10 cellular contexts compared by ENCODE assay signal in genomic region chr4:36081185-36081584, GRCh38.
DNase-seq lines count a peak whose midpoint lies in the region; ATAC-seq and TF ChIP-seq lines count a peak whose summit lies in the region.
"Had no signal": no experiment of that assay in that cellular context is flagged by ENCODE, and none has a peak within 500 bp of the region (broad histone marks: within the 10 kb centered on the region; RNA-seq: fewer than 3 reads in every experiment).

No MANE protein-coding gene starts in this region.

- no peak overlapping the region for H3K27ac Mint-ChIP-seq in stimulated activated naive B cell treated with anti-CD40 and anti-IgM and Interleukin-4, amounts not matched to agents 10 μg/mL and 1 μg/mL and 100 μg/mL, for 72 hours
- H3K27ac Mint-ChIP-seq in effector memory CD8-positive, alpha-beta T cell, result no peak overlapping the region

- no peak for TF ChIP-seq CTCF in lower lobe of right lung (IDR thresholded peaks at IDR 0.05)

- H3K9me3 Mint-ChIP-seq in stimulated activated naive B cell treated with anti-CD40 and anti-IgM and Interleukin-4, amounts not matched to agents 10 μg/mL and 1 μg/mL and 100 μg/mL, for 72 hours, result no peaks in the 10 kb centered on the region
- H3K9me3 Mint-ChIP-seq in effector memory CD8-positive, alpha-beta T cell, result no peaks in the 10 kb centered on the region

- H3K9me3 ChIP-seq in lower lobe of right lung, result no peaks in the 10 kb centered on the region

- H3K27me3 Mint-ChIP-seq in stimulated activated naive B cell treated with anti-CD40 and anti-IgM and Interleukin-4, amounts not matched to agents 10 μg/mL and 1 μg/mL and 100 μg/mL, for 72 hours, result no peaks in the 10 kb centered on the region
- H3K27me3 Mint-ChIP-seq in effector memory CD8-positive, alpha-beta T cell, result no peaks in the 10 kb centered on the region

- no peak overlapping the region for H3K4me3 Mint-ChIP-seq in stimulated activated naive B cell treated with anti-CD40 and anti-IgM and Interleukin-4, amounts not matched to agents 10 μg/mL and 1 μg/mL and 100 μg/mL, for 72 hours
- H3K4me3 Mint-ChIP-seq in effector memory CD8-positive, alpha-beta T cell, result no peak overlapping the region

- H3K4me3 ChIP-seq in lower lobe of right lung, result no peak overlapping the region

- no peak overlapping the region for H3K27ac ChIP-seq in lower lobe of right lung
- H3K27ac ChIP-seq: foreskin keratinocyte had no signal

- H3K4me1 ChIP-seq in lower lobe of right lung, result no peaks in the 10 kb centered on the region
- H3K4me1 ChIP-seq: foreskin keratinocyte had no signal

- H3K36me3 Mint-ChIP-seq in stimulated activated naive B cell treated with anti-CD40 and anti-IgM and Interleukin-4, amounts not matched to agents 10 μg/mL and 1 μg/mL and 100 μg/mL, for 72 hours, result peaks cover 6 to 7% of the 10 kb centered on the region in 2 donors
- H3K36me3 Mint-ChIP-seq in effector memory CD8-positive, alpha-beta T cell (ENCODE audit: insufficient read depth), result peaks cover 13% of the 10 kb centered on the region

- H3K36me3 ChIP-seq in lower lobe of right lung, result peaks cover 50% of the 10 kb centered on the region

- ATAC-seq in GM21576 (IDR thresholded peaks at IDR 0.05; ENCODE audit: unreplicated experiment) (peak; percentile 99), HG03196 (IDR thresholded peaks at IDR 0.05; ENCODE audit: unreplicated experiment) (peak; percentile 93), lower lobe of right lung (no peak)
- ATAC-seq in stimulated activated naive B cell treated with anti-CD40 and anti-IgM and Interleukin-4, amounts not matched to agents 10 μg/mL and 1 μg/mL and 100 μg/mL, for 72 hours (replicated peaks), result peak; percentile 98 to 99
- no peak for ATAC-seq in effector memory CD8-positive, alpha-beta T cell (replicated peaks)
- ATAC-seq: foreskin keratinocyte, Panc1 had no signal

- intact Hi-C loops in lower lobe of right lung (cut with DNase I), result no loop called here

- H3K4me1 Mint-ChIP-seq in stimulated activated naive B cell treated with anti-CD40 and anti-IgM and Interleukin-4, amounts not matched to agents 10 μg/mL and 1 μg/mL and 100 μg/mL, for 72 hours, result peaks cover 2 to 3% of the 10 kb centered on the region in 2 donors
- H3K4me1 Mint-ChIP-seq in effector memory CD8-positive, alpha-beta T cell (ENCODE audit: low read depth in 2 of 2), result peaks cover 0 to 2% of the 10 kb centered on the region in 2 donors

- no peaks in the 10 kb centered on the region for H3K27me3 ChIP-seq in lower lobe of right lung (ENCODE audit: low read depth)
- H3K27me3 ChIP-seq: foreskin keratinocyte had no signal

- peak; percentile 28 for DNase-seq in stimulated activated CD4-positive, alpha-beta T cell treated with anti-CD3 and anti-CD28 coated beads, Interleukin-15, amount 100 ng/mL, for 24 hours
- DNase-seq in stimulated activated CD4-positive, alpha-beta T cell treated with anti-CD3 and anti-CD28 coated beads, Interleukin-4, amount 100 ng/mL, for 1 hour, result no peak
- no peak for DNase-seq in stimulated activated naive B cell treated with anti-CD40 and anti-IgM and Interleukin-4, amounts not matched to agents 10 μg/mL and 1 μg/mL and 100 μg/mL, for 72 hours
- DNase-seq in lower lobe of right lung (no peak), HuH-7.5 (ENCODE audit: low spot score) (no peak)
- DNase-seq in effector memory CD8-positive, alpha-beta T cell, result no peak
- DNase-seq: foreskin keratinocyte had no signal

Comparison
In these comparisons a context has a peak if more than half of its experiments do, and no peak if none do; other contexts are left out.
1. ATAC-seq: peak in GM21576 (single experiment), HG03196 (single experiment) and stimulated activated naive B cell treated with anti-CD40 and anti-IgM and Interleukin-4, amounts not matched to agents 10 μg/mL and 1 μg/mL and 100 μg/mL, for 72 hours (2 of 2); none in lower lobe of right lung (0 of 2) and effector memory CD8-positive, alpha-beta T cell (single experiment).